9 cellular contexts compared by ENCODE assay signal in genomic region chr4:26719954-26720552, GRCh38.
DNase-seq lines count a peak whose midpoint lies in the region; TF ChIP-seq lines count a peak whose summit lies in the region.
"Had no signal": no experiment of that assay in that cellular context is flagged by ENCODE, and none has a peak within 500 bp of the region (broad histone marks: within the 10 kb centered on the region; RNA-seq: fewer than 3 reads in every experiment).

No MANE protein-coding gene starts in this region.

- TF ChIP-seq CTCF in dorsolateral prefrontal cortex (IDR thresholded peaks at IDR 0.05 in 54 of 56, conservative IDR thresholded peaks at IDR 0.05 in 2 of 56; ENCODE audit: low read depth in 1 of 56, partially characterized antibody in 56 of 56) (peak; percentile 19 to 79 (median 63)), GM13976 (IDR thresholded peaks at IDR 0.05; ENCODE audit: borderline replicate concordance, control extremely low read depth, extremely low read depth, insufficient read depth, missing control alignments) (no peak)

- no peak overlapping the region for H3K4me3 ChIP-seq in dorsolateral prefrontal cortex
- H3K4me3 ChIP-seq: BLaER1 treated with 17β-estradiol and CSF1 and Interleukin-3, amounts not matched to agents 10 nM and 100 nM had no signal

- in situ Hi-C loops in GM13976 (cut with MboI; ENCODE audit: low sequenced_read_pairs, unreplicated experiment) = loop anchor here (25.0 kb wide), 1 partner anchor 258 kb away; no protein-coding TSS in a partner anchor

- DNase-seq in NCI-H1105 treated with DMSO at 0.1 percent for 48 hours (lab: John Stamatoyannopoulos, UW) (peak; percentile 7), NCI-H1105 (lab: John Stamatoyannopoulos, UW) (no peak), NCI-H2081 (lab: John Stamatoyannopoulos, UW) (peak; percentile 12 to 21), dorsolateral prefrontal cortex (no peak), renal cortical epithelial cell (ENCODE audit: low read depth) (peak; percentile 56), NCI-H128 (lab: John Stamatoyannopoulos, UW; ENCODE audit: unreplicated experiment) (no peak), caudate nucleus (lab: John Stamatoyannopoulos, UW) (no peak), GM13976 (ENCODE audit: low spot score) (no peak)

- no peak overlapping the region for H3K27ac ChIP-seq in dorsolateral prefrontal cortex
- H3K27ac ChIP-seq in caudate nucleus (ENCODE audit: low read depth, low read length) = no peak overlapping the region
- H3K27ac ChIP-seq: BLaER1 treated with 17β-estradiol and CSF1 and Interleukin-3, amounts not matched to agents 10 nM and 100 nM had no signal

- no peaks in the 10 kb centered on the region for H3K27me3 ChIP-seq in dorsolateral prefrontal cortex
- H3K27me3 ChIP-seq: BLaER1 treated with 17β-estradiol and CSF1 and Interleukin-3, amounts not matched to agents 10 nM and 100 nM had no signal

- intact Hi-C loops in dorsolateral prefrontal cortex (cut with DNase I) = loop anchor here (5.0 to 10.0 kb wide), 5 partner anchors 255 to 795 kb away; no protein-coding TSS in a partner anchor

Comparison
In these comparisons a context has a peak if more than half of its experiments do, and no peak if none do; other contexts are left out.
1. DNase-seq: peak in NCI-H1105 treated with DMSO at 0.1 percent for 48 hours (single experiment), NCI-H2081 (2 of 2) and renal cortical epithelial cell (single experiment); none in NCI-H1105 (single experiment), dorsolateral prefrontal cortex (0 of 10), NCI-H128 (single experiment), caudate nucleus (0 of 61) and GM13976 (single experiment).